Comparison of ENCODE assay signal across 25 cellular contexts in genomic region chr2:44829771-44830170, GRCh38.
"Had no signal": no experiment of that assay in that cellular context is flagged by ENCODE, and none has a peak within 500 bp of the region (broad histone marks: within the 10 kb centered on the region; RNA-seq: fewer than 3 reads in every experiment).

No MANE protein-coding gene starts in this region.

- H3K9me3 ChIP-seq: colonic mucosa, gastrocnemius medialis, left lung, mucosa of descending colon had no signal

- H3K9me3 Mint-ChIP-seq: effector memory CD8-positive, alpha-beta T cell had no signal

- H3K36me3 ChIP-seq: colonic mucosa, esophagus squamous epithelium, gastrocnemius medialis, heart right ventricle, left lung, lower lobe of right lung had no signal

- H3K27ac Mint-ChIP-seq: effector memory CD8-positive, alpha-beta T cell; endodermal cell; mesothelial cell of epicardium had no signal

- H3K27me3 ChIP-seq: colonic mucosa, gastrocnemius medialis, left lung had no signal

- H3K4me1 Mint-ChIP-seq: mesothelial cell of epicardium had no signal

- H3K4me3 ChIP-seq: colonic mucosa, dorsolateral prefrontal cortex, esophagus squamous epithelium, gastrocnemius medialis, heart right ventricle, left lung, lower lobe of right lung, mucosa of descending colon had no signal

- DNase-seq: colonic mucosa; dermis blood vessel endothelial cell; dorsolateral prefrontal cortex; effector CD8-positive, alpha-beta T cell; effector memory CD8-positive, alpha-beta T cell; endodermal cell; erythroblast; esophagus squamous epithelium; foreskin fibroblast; foreskin melanocyte; gastrocnemius medialis; glutamatergic neuron; head of caudate nucleus; heart right ventricle; hippocampal formation; left cardiac atrium; left lung; left ventricle myocardium superior; lower lobe of right lung; mesenchymal stem cell; mucosa of descending colon; naive B cell had no signal

- H3K36me3 Mint-ChIP-seq: mesothelial cell of epicardium had no signal

- H3K27ac ChIP-seq: colonic mucosa, dorsolateral prefrontal cortex, epithelial cell of prostate, esophagus squamous epithelium, gastrocnemius medialis, heart right ventricle, left lung, lower lobe of right lung had no signal

- ATAC-seq: effector memory CD8-positive, alpha-beta T cell; esophagus mucosa; gastrocnemius medialis; heart right ventricle; left cardiac atrium; left lung; left ventricle myocardium superior; lower lobe of right lung; mucosa of descending colon had no signal

- H3K4me1 ChIP-seq: colonic mucosa, esophagus squamous epithelium, gastrocnemius medialis, heart right ventricle, left lung, lower lobe of right lung had no signal

- H3K4me3 Mint-ChIP-seq: effector memory CD8-positive, alpha-beta T cell; endodermal cell; mesothelial cell of epicardium had no signal
